ENCODE assay signal across 20 cellular contexts in genomic region chr7:95316588-95316987, GRCh38. TPM values are rescaled to one million over a fixed set of nuclear protein-coding genes. Genes with fewer than 3 reads are reported as not detected.
DNase-seq lines count a peak whose midpoint lies in the region; ATAC-seq and TF ChIP-seq lines count a peak whose summit lies in the region.
"Had no signal": no experiment of that assay in that cellular context is flagged by ENCODE, and none has a peak within 500 bp of the region (broad histone marks: within the 10 kb centered on the region; RNA-seq: fewer than 3 reads in every experiment).

No MANE protein-coding gene starts in this region.

- H3K4me1 ChIP-seq in Karpas-422 (ENCODE audit: low read length): no peaks in the 10 kb centered on the region
- no peaks in the 10 kb centered on the region for H3K4me1 ChIP-seq in ascending aorta

- no peak overlapping the region for H3K4me3 Mint-ChIP-seq in stimulated activated effector memory CD8-positive, alpha-beta T cell treated with anti-CD3 and anti-CD28 coated beads, Interleukin-12 subunit alpha, Interleukin-12 subunit beta, amount 100 ng/mL, for 72 hours
- H3K4me3 Mint-ChIP-seq in CD4-positive, alpha-beta T cell: no peak overlapping the region
- H3K4me3 Mint-ChIP-seq: HFFc6, naive B cell had no signal

- H3K36me3 Mint-ChIP-seq in stimulated activated effector memory CD8-positive, alpha-beta T cell treated with anti-CD3 and anti-CD28 coated beads, Interleukin-12 subunit alpha, Interleukin-12 subunit beta, amount 100 ng/mL, for 72 hours: no peaks in the 10 kb centered on the region
- no peaks in the 10 kb centered on the region for H3K36me3 Mint-ChIP-seq in CD4-positive, alpha-beta T cell (ENCODE audit: low read depth)
- H3K36me3 Mint-ChIP-seq: naive B cell had no signal

- H3K36me3 ChIP-seq in Karpas-422 (ENCODE audit: insufficient read depth, low read length) (no peaks in the 10 kb centered on the region), ascending aorta (no peaks in the 10 kb centered on the region)

- DNase-seq in OCI-M1 (lab: John Stamatoyannopoulos, UW) (peak; percentile 61), Karpas-422 (no peak), ascending aorta (ENCODE audit: low spot score in 2 of 2) (no peak)
- DNase-seq in stimulated activated effector memory CD8-positive, alpha-beta T cell treated with anti-CD3 and anti-CD28 coated beads, Interleukin-12 subunit alpha, Interleukin-12 subunit beta, amount 100 ng/mL, for 72 hours (ENCODE audit: low spot score in 2 of 2): no peak
- DNase-seq in CD4-positive, alpha-beta T cell: no peak
- DNase-seq: activated CD4-positive, alpha-beta T cell treated with anti-CD3 and anti-CD28 coated beads for 1 hour; activated T-cell treated with anti-CD3 and anti-CD28 coated beads for 4 hours; C1 segment of cervical spinal cord; HFFc6; left colon; naive B cell; NCI-H1092 treated with DMSO at 0.1 percent for 48 hours; NCI-H345; PC-9 had no signal

- intact Hi-C loops in CD4-positive, alpha-beta T cell (cut with DNase I, micrococcal nuclease): no loop called here
- intact Hi-C loops in ascending aorta (cut with DNase I): no loop called here

- no peak overlapping the region for H3K9ac ChIP-seq in Karpas-422 (ENCODE audit: low read length)

- no peak overlapping the region for H2AFZ ChIP-seq in Karpas-422 (ENCODE audit: low read length)
- H2AFZ ChIP-seq: PC-9 had no signal

- H3K4me2 ChIP-seq in Karpas-422 (ENCODE audit: low read depth, low read length, poor library complexity, severe bottlenecking): no peak overlapping the region
- H3K4me2 ChIP-seq: PC-9 had no signal

- H3K27ac Mint-ChIP-seq in stimulated activated effector memory CD8-positive, alpha-beta T cell treated with anti-CD3 and anti-CD28 coated beads, Interleukin-12 subunit alpha, Interleukin-12 subunit beta, amount 100 ng/mL, for 72 hours: no peak overlapping the region
- no peak overlapping the region for H3K27ac Mint-ChIP-seq in CD4-positive, alpha-beta T cell
- H3K27ac Mint-ChIP-seq: HFFc6, naive B cell had no signal

- TF ChIP-seq CTCF in CD4-positive, alpha-beta T cell (IDR thresholded peaks at IDR 0.05): no peak
- no peak for TF ChIP-seq CTCF in ascending aorta (IDR thresholded peaks at IDR 0.05)

- no peaks in the 10 kb centered on the region for H3K9me3 Mint-ChIP-seq in stimulated activated effector memory CD8-positive, alpha-beta T cell treated with anti-CD3 and anti-CD28 coated beads, Interleukin-12 subunit alpha, Interleukin-12 subunit beta, amount 100 ng/mL, for 72 hours
- no peaks in the 10 kb centered on the region for H3K9me3 Mint-ChIP-seq in CD4-positive, alpha-beta T cell

- H3K9me3 ChIP-seq in Karpas-422 (ENCODE audit: low read length) (no peaks in the 10 kb centered on the region), ascending aorta (no peaks in the 10 kb centered on the region)
- no peaks in the 10 kb centered on the region for H3K9me3 ChIP-seq in CD4-positive, alpha-beta T cell (ENCODE audit: control insufficient read depth, low read length)

- no peaks in the 10 kb centered on the region for H3K9me2 ChIP-seq in Karpas-422 (replicated peaks; ENCODE audit: insufficient read depth, low read length)

- peaks cover 5% of the 10 kb centered on the region for H3K27me3 Mint-ChIP-seq in CD4-positive, alpha-beta T cell

- ATAC-seq in GM18868 (IDR thresholded peaks at IDR 0.05; ENCODE audit: unreplicated experiment) (peak; percentile 91), GM21526 (IDR thresholded peaks at IDR 0.05; ENCODE audit: low FRiP score, unreplicated experiment) (peak; percentile 89), HG03060 (IDR thresholded peaks at IDR 0.05; ENCODE audit: low read depth, unreplicated experiment) (peak; percentile 59)
- ATAC-seq in stimulated activated effector memory CD8-positive, alpha-beta T cell treated with anti-CD3 and anti-CD28 coated beads, Interleukin-12 subunit alpha, Interleukin-12 subunit beta, amount 100 ng/mL, for 72 hours: no peak
- ATAC-seq in CD4-positive, alpha-beta T cell (ENCODE audit: poor library complexity): no peak
- ATAC-seq: left colon had no signal

- no peaks in the 10 kb centered on the region for H3K4me1 Mint-ChIP-seq in stimulated activated effector memory CD8-positive, alpha-beta T cell treated with anti-CD3 and anti-CD28 coated beads, Interleukin-12 subunit alpha, Interleukin-12 subunit beta, amount 100 ng/mL, for 72 hours
- H3K4me1 Mint-ChIP-seq in CD4-positive, alpha-beta T cell (ENCODE audit: low read depth): no peaks in the 10 kb centered on the region
- H3K4me1 Mint-ChIP-seq: naive B cell had no signal

- H3K27me3 ChIP-seq in Karpas-422 (ENCODE audit: low read length) (no peaks in the 10 kb centered on the region), ascending aorta (no peaks in the 10 kb centered on the region)
- no peaks in the 10 kb centered on the region for H3K27me3 ChIP-seq in CD4-positive, alpha-beta T cell (ENCODE audit: control insufficient read depth, insufficient read depth, low read length)

- no peak overlapping the region for H3K27ac ChIP-seq in Karpas-422 (ENCODE audit: low read length)
- H3K27ac ChIP-seq in CD4-positive, alpha-beta T cell (ENCODE audit: low read depth, low read length): no peak overlapping the region
- H3K27ac ChIP-seq in ascending aorta: no peak overlapping the region
- H3K27ac ChIP-seq: PC-9 had no signal

- CTCF ChIA-PET in CD4-positive, alpha-beta T cell (lab: Charles Lee): no interaction called here

- POLR2A ChIA-PET in CD4-positive, alpha-beta T cell (lab: Charles Lee): no interaction called here

- H3K4me3 ChIP-seq in Karpas-422 (ENCODE audit: low read length): no peak overlapping the region
- H3K4me3 ChIP-seq in ascending aorta: no peak overlapping the region
- H3K4me3 ChIP-seq: PC-9 had no signal

- no peaks in the 10 kb centered on the region for H3K79me2 ChIP-seq in Karpas-422 (ENCODE audit: low read length)

- no peaks in the 10 kb centered on the region for H4K20me1 ChIP-seq in Karpas-422 (ENCODE audit: insufficient read depth, low read depth, low read length)

RNA-seq across cellular contexts. Expression of gene PON1, which starts 7.7 kb away (rescaled TPM):
- total RNA-seq in Karpas-422 (2014; rRNA removed; shearing (Covaris generic); ENCODE audit: low replicate concordance): not detected in 2 replicates
- not detected for total RNA-seq in CD4-positive, alpha-beta T cell
- total RNA-seq in ascending aorta: not detected
- total RNA-seq: chondrocyte; HFFc6; left colon; PC-9; renal cortical epithelial cell; T-helper 1 cell treated with Interleukin-12 subunit alpha and Interleukin-12 subunit beta and Interleukin-4 antibody, amounts not matched to agents 30 ng/mL and 1 ng/mL, for 36 hours had no signal

Comparison
In these comparisons a context has a peak if more than half of its experiments do, and no peak if none do; other contexts are left out.
1. ATAC-seq: peak in GM18868 (single experiment), GM21526 (single experiment) and HG03060 (single experiment); none in stimulated activated effector memory CD8-positive, alpha-beta T cell treated with anti-CD3 and anti-CD28 coated beads, Interleukin-12 subunit alpha, Interleukin-12 subunit beta, amount 100 ng/mL, for 72 hours (single experiment) and CD4-positive, alpha-beta T cell (single experiment).